Comparison of ENCODE assay signal across 1 cellular context in genomic region chr17:62189377-62189776, GRCh38.
TF ChIP-seq lines count a peak whose summit lies in the region.

No MANE protein-coding gene starts in this region.

TF ChIP-seq in HCT116, 20 proteins besides CTCF, POLR2A, EP300 and RAD21 (continued from another document):
- TF ChIP-seq ATF3 (IDR thresholded peaks at IDR 0.05) (no peak), EZH2phosphoT487 (IDR thresholded peaks at IDR 0.05; ENCODE audit: borderline replicate concordance) (no peak), JUND (IDR thresholded peaks at IDR 0.05) (no peak), SP1 (IDR thresholded peaks at IDR 0.05; ENCODE audit: low read depth) (no peak), ZFX (IDR thresholded peaks at IDR 0.05) (no peak), FOSL1 (IDR thresholded peaks at IDR 0.05; ENCODE audit: low read depth) (no peak), TCF7L2 (IDR thresholded peaks at IDR 0.05; ENCODE audit: borderline replicate concordance, extremely low read depth, insufficient read depth, insufficient read length) (no peak)
